ENCODE assay signal across 1 cellular context in the genomic region with DNA sequence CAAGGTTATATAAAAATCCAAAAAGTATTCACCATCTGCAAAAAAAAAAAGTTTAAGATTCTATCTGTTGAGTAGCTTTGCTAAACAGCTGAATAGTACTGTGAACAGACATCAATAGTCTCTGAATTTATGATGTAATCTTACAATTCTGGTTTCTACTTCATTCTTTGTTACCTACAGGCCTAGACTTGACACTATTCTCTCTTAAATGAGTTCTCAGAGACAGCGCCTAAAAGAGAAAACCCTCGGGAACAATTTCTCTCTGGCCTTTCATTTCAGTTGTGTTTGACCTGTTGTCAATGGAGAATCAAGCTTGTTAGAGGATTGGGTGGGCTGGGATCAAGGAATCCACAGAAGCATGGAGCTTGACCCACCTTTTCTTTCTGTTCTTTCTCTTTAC.
TF ChIP-seq lines count a peak whose summit lies in the region.

No MANE protein-coding gene starts in this region.

TF ChIP-seq in K562, 482 proteins besides CTCF, POLR2A, EP300 and RAD21:
- no peak for TF ChIP-seq BRF1 (IDR thresholded peaks at IDR 0.05; ENCODE audit: borderline replicate concordance, extremely low read depth, insufficient read length)
- TF ChIP-seq TFAP4 (CRISPR knock-in tag; IDR thresholded peaks at IDR 0.05; ENCODE audit: borderline replicate concordance), result no peak
- no peak for TF ChIP-seq EGR1 (conservative IDR thresholded peaks at IDR 0.05)
- no peak for TF ChIP-seq ZBTB8A (IDR thresholded peaks at IDR 0.05; ENCODE audit: partially characterized antibody)
- no peak for TF ChIP-seq KHSRP (IDR thresholded peaks at IDR 0.05)
- TF ChIP-seq, protein P1, sequence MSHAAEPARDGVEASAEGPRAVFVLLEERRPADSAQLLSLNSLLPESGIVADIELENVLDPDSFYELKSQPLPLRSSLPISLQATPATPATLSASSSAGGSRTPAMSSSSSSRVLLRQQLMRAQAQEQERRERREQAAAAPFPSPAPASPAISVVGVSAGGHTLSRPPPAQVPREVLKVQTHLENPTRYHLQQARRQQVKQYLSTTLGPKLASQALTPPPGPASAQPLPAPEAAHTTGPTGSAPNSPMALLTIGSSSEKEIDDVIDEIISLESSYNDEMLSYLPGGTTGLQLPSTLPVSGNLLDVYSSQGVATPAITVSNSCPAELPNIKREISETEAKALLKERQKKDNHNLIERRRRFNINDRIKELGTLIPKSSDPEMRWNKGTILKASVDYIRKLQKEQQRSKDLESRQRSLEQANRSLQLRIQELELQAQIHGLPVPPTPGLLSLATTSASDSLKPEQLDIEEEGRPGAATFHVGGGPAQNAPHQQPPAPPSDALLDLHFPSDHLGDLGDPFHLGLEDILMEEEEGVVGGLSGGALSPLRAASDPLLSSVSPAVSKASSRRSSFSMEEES (CRISPR knock-in tag; IDR thresholded peaks at IDR 0.05), result no peak
- no peak for TF ChIP-seq CBX8 (IDR thresholded peaks at IDR 0.05; ENCODE audit: borderline replicate concordance, extremely low read depth, low read depth, low read length, poor library complexity, severe bottlenecking)
- TF ChIP-seq RHOXF2B (CRISPR knock-in tag; conservative IDR thresholded peaks at IDR 0.05), result no peak
- no peak for TF ChIP-seq ZNF23 (CRISPR knock-in tag; IDR thresholded peaks at IDR 0.05)
- no peak for TF ChIP-seq PTBP1 (IDR thresholded peaks at IDR 0.05; ENCODE audit: low read depth, low read length)
- TF ChIP-seq CTCFL (IDR thresholded peaks at IDR 0.05; ENCODE audit: borderline replicate concordance, insufficient read depth, low read depth, low read length, poor library complexity, severe bottlenecking), result no peak
- TF ChIP-seq E2F3 (CRISPR knock-in tag; IDR thresholded peaks at IDR 0.05), result no peak
- no peak for TF ChIP-seq MXD1 (CRISPR knock-in tag; IDR thresholded peaks at IDR 0.05; ENCODE audit: borderline replicate concordance, poor library complexity, severe bottlenecking)
- TF ChIP-seq, protein P2, sequence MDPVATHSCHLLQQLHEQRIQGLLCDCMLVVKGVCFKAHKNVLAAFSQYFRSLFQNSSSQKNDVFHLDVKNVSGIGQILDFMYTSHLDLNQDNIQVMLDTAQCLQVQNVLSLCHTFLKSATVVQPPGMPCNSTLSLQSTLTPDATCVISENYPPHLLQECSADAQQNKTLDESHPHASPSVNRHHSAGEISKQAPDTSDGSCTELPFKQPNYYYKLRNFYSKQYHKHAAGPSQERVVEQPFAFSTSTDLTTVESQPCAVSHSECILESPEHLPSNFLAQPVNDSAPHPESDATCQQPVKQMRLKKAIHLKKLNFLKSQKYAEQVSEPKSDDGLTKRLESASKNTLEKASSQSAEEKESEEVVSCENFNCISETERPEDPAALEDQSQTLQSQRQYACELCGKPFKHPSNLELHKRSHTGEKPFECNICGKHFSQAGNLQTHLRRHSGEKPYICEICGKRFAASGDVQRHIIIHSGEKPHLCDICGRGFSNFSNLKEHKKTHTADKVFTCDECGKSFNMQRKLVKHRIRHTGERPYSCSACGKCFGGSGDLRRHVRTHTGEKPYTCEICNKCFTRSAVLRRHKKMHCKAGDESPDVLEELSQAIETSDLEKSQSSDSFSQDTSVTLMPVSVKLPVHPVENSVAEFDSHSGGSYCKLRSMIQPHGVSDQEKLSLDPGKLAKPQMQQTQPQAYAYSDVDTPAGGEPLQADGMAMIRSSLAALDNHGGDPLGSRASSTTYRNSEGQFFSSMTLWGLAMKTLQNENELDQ (CRISPR knock-in tag; IDR thresholded peaks at IDR 0.05; ENCODE audit: borderline replicate concordance), result no peak
- no peak for TF ChIP-seq HDAC2 (IDR thresholded peaks at IDR 0.05)
- no peak for TF ChIP-seq PURB (CRISPR knock-in tag; IDR thresholded peaks at IDR 0.05; ENCODE audit: low read depth)
